ENCODE assay signal across 12 cellular contexts in genomic region chr14:100536721-100537700, GRCh38. TPM values are rescaled to one million over a fixed set of nuclear protein-coding genes. Genes with fewer than 3 reads are reported as not detected.
DNase-seq lines count a peak whose midpoint lies in the region; ATAC-seq and TF ChIP-seq lines count a peak whose summit lies in the region.
"Had no signal": no experiment of that assay in that cellular context is flagged by ENCODE, and none has a peak within 500 bp of the region (broad histone marks: within the 10 kb centered on the region; RNA-seq: fewer than 3 reads in every experiment).

No MANE protein-coding gene starts in this region.

- TF ChIP-seq EP300 in transverse colon (IDR thresholded peaks at IDR 0.05; ENCODE audit: low read depth): no peak

- peak; percentile 5 for DNase-seq in activated T-cell treated with anti-CD3 and anti-CD28 coated beads, Interleukin-2, amount 50 U/mL, for 1 hour
- no peak for DNase-seq in activated T-cell treated with anti-CD3 and anti-CD28 coated beads, Interleukin-2, amount 50 U/mL, for 72 hours
- peak; percentile 72 for DNase-seq in chondrocyte (ENCODE audit: low spot score)
- peak; percentile 28 to 64 for DNase-seq in left lung
- DNase-seq in transverse colon: peak; percentile 6
- DNase-seq in NCI-H526 (lab: John Stamatoyannopoulos, UW): no peak
- DNase-seq: MV-4-11, NCI-H345 had no signal

- in situ Hi-C loops in transverse colon (cut with MboI; ENCODE audit: low pct_ligation_motif_present in 1 of 4, low pct_unique_long_range_greater_than_20kb in 1 of 4, low sequenced_read_pairs in 3 of 4): no loop called here

- H3K27me3 ChIP-seq in left lung (no peaks in the 10 kb centered on the region), transverse colon (no peaks in the 10 kb centered on the region)

- no peaks in the 10 kb centered on the region for H3K27me3 Mint-ChIP-seq in activated T-cell treated with anti-CD3 and anti-CD28 coated beads, Interleukin-2, amount 50 U/mL, for 72 hours (ENCODE audit: low read depth)
- H3K27me3 Mint-ChIP-seq in chondrocyte (ENCODE audit: low read depth): no peaks in the 10 kb centered on the region
- H3K27me3 Mint-ChIP-seq: activated naive CD4-positive, alpha-beta T cell treated with anti-CD3 and anti-CD28 coated beads, Interleukin-2, amount 50 U/mL, for 24 hours had no signal

- ATAC-seq in activated T-cell treated with anti-CD3 and anti-CD28 coated beads, Interleukin-2, amount 50 U/mL, for 72 hours (replicated peaks in 1 of 2): no peak
- no peak for ATAC-seq in left lung
- ATAC-seq in GM18858 (IDR thresholded peaks at IDR 0.05; ENCODE audit: unreplicated experiment): no peak
- no peak for ATAC-seq in GM21423 (IDR thresholded peaks at IDR 0.05; ENCODE audit: unreplicated experiment)

- peaks cover 14 to 23% of the 10 kb centered on the region in 2 donors for H3K4me1 ChIP-seq in left lung
- peaks cover 0 to 15% (median 11%) of the 10 kb centered on the region in 4 donors for H3K4me1 ChIP-seq in transverse colon

- no peak for TF ChIP-seq CTCF in chondrocyte (IDR thresholded peaks at IDR 0.05)
- no peak for TF ChIP-seq CTCF in left lung (IDR thresholded peaks at IDR 0.05)
- no peak for TF ChIP-seq CTCF in transverse colon (IDR thresholded peaks at IDR 0.05)

- H3K4me3 ChIP-seq in left lung (no peak overlapping the region), transverse colon (no peak overlapping the region)

- 89 to 90% methylated on average over 6 to 38 of the region's 38 CpGs for WGBS in transverse colon (ENCODE audit: low coverage in 1 of 2), 2 donors

- H3K27ac ChIP-seq in left lung (no peak overlapping the region), transverse colon (no peak overlapping the region)
- H3K27ac ChIP-seq: RWPE1 had no signal

- no peaks in the 10 kb centered on the region for H3K4me1 Mint-ChIP-seq in activated T-cell treated with anti-CD3 and anti-CD28 coated beads, Interleukin-2, amount 50 U/mL, for 72 hours (ENCODE audit: low read depth)
- H3K4me1 Mint-ChIP-seq in chondrocyte (ENCODE audit: low read depth): peaks cover 31% of the 10 kb centered on the region

- no peaks in the 10 kb centered on the region for H3K9me3 Mint-ChIP-seq in activated T-cell treated with anti-CD3 and anti-CD28 coated beads, Interleukin-2, amount 50 U/mL, for 72 hours
- H3K9me3 Mint-ChIP-seq in chondrocyte (ENCODE audit: low read depth): no peaks in the 10 kb centered on the region
- H3K9me3 Mint-ChIP-seq: activated naive CD4-positive, alpha-beta T cell treated with anti-CD3 and anti-CD28 coated beads, Interleukin-2, amount 50 U/mL, for 24 hours had no signal

- no peaks in the 10 kb centered on the region for H3K9me3 ChIP-seq in left lung
- H3K9me3 ChIP-seq in transverse colon: no peaks in the 10 kb centered on the region

- no peak for TF ChIP-seq POLR2A in transverse colon (IDR thresholded peaks at IDR 0.05)

- H3K4me3 Mint-ChIP-seq in activated T-cell treated with anti-CD3 and anti-CD28 coated beads, Interleukin-2, amount 50 U/mL, for 72 hours: no peak overlapping the region
- no peak overlapping the region for H3K4me3 Mint-ChIP-seq in chondrocyte (ENCODE audit: unreplicated experiment)
- H3K4me3 Mint-ChIP-seq: activated naive CD4-positive, alpha-beta T cell treated with anti-CD3 and anti-CD28 coated beads, Interleukin-2, amount 50 U/mL, for 24 hours had no signal

- peaks cover 0 to 20% of the 10 kb centered on the region in 2 donors for H3K36me3 ChIP-seq in left lung
- H3K36me3 ChIP-seq in transverse colon: no peaks in the 10 kb centered on the region

- no peak overlapping the region for H3K27ac Mint-ChIP-seq in activated T-cell treated with anti-CD3 and anti-CD28 coated beads, Interleukin-2, amount 50 U/mL, for 72 hours
- H3K27ac Mint-ChIP-seq in chondrocyte (ENCODE audit: unreplicated experiment): no peak overlapping the region
- H3K27ac Mint-ChIP-seq: activated naive CD4-positive, alpha-beta T cell treated with anti-CD3 and anti-CD28 coated beads, Interleukin-2, amount 50 U/mL, for 24 hours had no signal

- intact Hi-C loops in left lung (cut with DNase I): no loop called here
- intact Hi-C loops in transverse colon (cut with DNase I; ENCODE audit: low total_unique reads): no loop called here

- no peaks in the 10 kb centered on the region for H3K36me3 Mint-ChIP-seq in activated T-cell treated with anti-CD3 and anti-CD28 coated beads, Interleukin-2, amount 50 U/mL, for 72 hours (ENCODE audit: insufficient read depth in 2 of 2)
- no peaks in the 10 kb centered on the region for H3K36me3 Mint-ChIP-seq in chondrocyte (ENCODE audit: low read depth)
- H3K36me3 Mint-ChIP-seq: activated naive CD4-positive, alpha-beta T cell treated with anti-CD3 and anti-CD28 coated beads, Interleukin-2, amount 50 U/mL, for 24 hours had no signal

RNA-seq across cellular contexts. Expression of gene BEGAIN, which starts 50.2 kb away (rescaled TPM):
- total RNA-seq in activated T-cell treated with anti-CD3 and anti-CD28 coated beads, Interleukin-2, amount 50 U/mL, for 72 hours: 1 to 10 TPM; 2.6 to 2.8 TPM
- 5.1 to 6.5 TPM (median 6.5 TPM) in 3 replicates for total RNA-seq in chondrocyte
- 1 to 10 TPM; 1.3 to 1.5 TPM for total RNA-seq in left lung
- 1 to 10 TPM in 1 of 4 donors, under 1 TPM in 2, not detected in 1; 0.27 to 2.5 (median 0.37) TPM for total RNA-seq in transverse colon

Comparison
In these comparisons a context has a peak if more than half of its experiments do, and no peak if none do; other contexts are left out.
1. DNase-seq: peak in activated T-cell treated with anti-CD3 and anti-CD28 coated beads, Interleukin-2, amount 50 U/mL, for 1 hour (single experiment), chondrocyte (single experiment), left lung (2 of 2) and transverse colon (single experiment); none in activated T-cell treated with anti-CD3 and anti-CD28 coated beads, Interleukin-2, amount 50 U/mL, for 72 hours (0 of 2) and NCI-H526 (0 of 2).